In genomic region chr5:43231977-43232376, GRCh38 we compare ENCODE assay signal across 10 cellular contexts. TPM values are rescaled to one million over a fixed set of nuclear protein-coding genes. Genes with fewer than 3 reads are reported as not detected.
A peak's percentile ranks its signal among the peaks of the same experiment; 100 is the strongest.
DNase-seq lines count a peak whose midpoint lies in the region; ATAC-seq and TF ChIP-seq lines count a peak whose summit lies in the region.
"Had no signal": no experiment of that assay in that cellular context is flagged by ENCODE, and none has a peak within 500 bp of the region (broad histone marks: within the 10 kb centered on the region; RNA-seq: fewer than 3 reads in every experiment).

No MANE protein-coding gene starts in this region.

- intact Hi-C loops in activated naive CD4-positive, alpha-beta T cell treated with anti-CD3 and anti-CD28 coated beads for 36 hours (cut with micrococcal nuclease): loop anchor here (1.0 to 2.0 kb wide), 3 partner anchors 121 to 251 kb away; partner anchors contain the start of gene TMEM267
- intact Hi-C loops in CD14-positive monocyte (cut with micrococcal nuclease): no loop called here

- H3K4me3 Mint-ChIP-seq in activated naive CD4-positive, alpha-beta T cell treated with anti-CD3 and anti-CD28 coated beads for 36 hours: no peak overlapping the region
- no peak overlapping the region for H3K4me3 Mint-ChIP-seq in activated naive CD4-positive, alpha-beta T cell treated with anti-CD3 and anti-CD28 coated beads, Interleukin-2, amount 10 ng/mL, durations not matched to agents 7 days and 5 days
- H3K4me3 Mint-ChIP-seq in CD14-positive monocyte: no peak overlapping the region
- H3K4me3 Mint-ChIP-seq: neural crest cell; stimulated activated naive CD8-positive, alpha-beta T cell treated with anti-CD3 and anti-CD28 coated beads, Interleukin-15, Interleukin-2, amounts not matched to agents 100 ng/mL and 50 ng/mL, for 24 hours had no signal

- no peak for TF ChIP-seq CTCF in NB4 (IDR thresholded peaks at IDR 0.05; ENCODE audit: low read depth, low read length)
- TF ChIP-seq CTCF in choroid plexus epithelial cell (conservative IDR thresholded peaks at IDR 0.05; ENCODE audit: low read depth, low read length): peak; percentile 46
- TF ChIP-seq CTCF in CD14-positive monocyte (IDR thresholded peaks at IDR 0.05): no peak

- no peak for ATAC-seq in stimulated activated naive CD8-positive, alpha-beta T cell treated with anti-CD3 and anti-CD28 coated beads, Interleukin-15, Interleukin-2, amounts not matched to agents 100 U/mL and 50 U/mL, for 24 hours

- no peaks in the 10 kb centered on the region for H3K36me3 Mint-ChIP-seq in activated naive CD4-positive, alpha-beta T cell treated with anti-CD3 and anti-CD28 coated beads for 36 hours (ENCODE audit: low read depth)
- H3K36me3 Mint-ChIP-seq in activated naive CD4-positive, alpha-beta T cell treated with anti-CD3 and anti-CD28 coated beads, Interleukin-2, amount 10 ng/mL, durations not matched to agents 7 days and 5 days: no peaks in the 10 kb centered on the region
- no peaks in the 10 kb centered on the region for H3K36me3 Mint-ChIP-seq in CD14-positive monocyte

- CTCF ChIA-PET in activated naive CD4-positive, alpha-beta T cell treated with anti-CD3 and anti-CD28 coated beads for 36 hours (lab: Charles Lee): interaction anchor here (1.4 to 3.7 kb wide), 3 partner anchors 16 to 158 kb away, joined by 3 to 24 read pairs (median 4); no protein-coding TSS in a partner anchor
- CTCF ChIA-PET in activated naive CD4-positive, alpha-beta T cell treated with anti-CD3 and anti-CD28 coated beads, Interleukin-2, amount 10 ng/mL, durations not matched to agents 7 days and 5 days (lab: Charles Lee): interaction anchor here (1.2 kb wide), 2 partner anchors 158 to 252 kb away, joined by 3 to 7 read pairs; partner anchors contain the start of gene TMEM267

- TF ChIP-seq POLR2A in NB4 (IDR thresholded peaks at IDR 0.05; ENCODE audit: extremely low read depth, insufficient read length): no peak

- H3K27me3 Mint-ChIP-seq in activated naive CD4-positive, alpha-beta T cell treated with anti-CD3 and anti-CD28 coated beads for 36 hours (ENCODE audit: low read depth): no peaks in the 10 kb centered on the region
- H3K27me3 Mint-ChIP-seq in activated naive CD4-positive, alpha-beta T cell treated with anti-CD3 and anti-CD28 coated beads, Interleukin-2, amount 10 ng/mL, durations not matched to agents 7 days and 5 days: peaks cover 3% of the 10 kb centered on the region
- peaks cover 0 to 6% (median 2%) of the 10 kb centered on the region in 3 donors for H3K27me3 Mint-ChIP-seq in CD14-positive monocyte (ENCODE audit: low read depth in 3 of 3)
- H3K27me3 Mint-ChIP-seq: stimulated activated naive CD8-positive, alpha-beta T cell treated with anti-CD3 and anti-CD28 coated beads, Interleukin-15, Interleukin-2, amounts not matched to agents 100 ng/mL and 50 ng/mL, for 24 hours had no signal

- DNase-seq in activated naive CD4-positive, alpha-beta T cell treated with anti-CD3 and anti-CD28 coated beads for 36 hours: peak; percentile 67
- no peak for DNase-seq in activated naive CD4-positive, alpha-beta T cell treated with anti-CD3 and anti-CD28 coated beads, Interleukin-2, amount 10 ng/mL, durations not matched to agents 7 days and 5 days
- DNase-seq in NB4 (ENCODE audit: low read depth): peak; percentile 24
- peak; percentile 17 for DNase-seq in choroid plexus epithelial cell (ENCODE audit: low read depth)
- peak; percentile 30 for DNase-seq in stimulated activated naive CD8-positive, alpha-beta T cell treated with anti-CD3 and anti-CD28 coated beads, Interleukin-15, Interleukin-2, amounts not matched to agents 100 U/mL and 50 U/mL, for 24 hours
- DNase-seq in CD14-positive monocyte (ENCODE audit: low spot score): no peak
- DNase-seq in NCI-H187 treated with DMSO at 0.1 percent for 48 hours (lab: John Stamatoyannopoulos, UW): no peak
- DNase-seq in hippocampal formation (lab: John Stamatoyannopoulos, UW): no peak

- H3K4me1 Mint-ChIP-seq in activated naive CD4-positive, alpha-beta T cell treated with anti-CD3 and anti-CD28 coated beads for 36 hours (ENCODE audit: low read depth): peaks cover 5% of the 10 kb centered on the region
- peaks cover 6% of the 10 kb centered on the region for H3K4me1 Mint-ChIP-seq in activated naive CD4-positive, alpha-beta T cell treated with anti-CD3 and anti-CD28 coated beads, Interleukin-2, amount 10 ng/mL, durations not matched to agents 7 days and 5 days
- no peaks in the 10 kb centered on the region for H3K4me1 Mint-ChIP-seq in CD14-positive monocyte
- H3K4me1 Mint-ChIP-seq: neural crest cell had no signal

- H3K27ac Mint-ChIP-seq in activated naive CD4-positive, alpha-beta T cell treated with anti-CD3 and anti-CD28 coated beads for 36 hours: no peak overlapping the region
- no peak overlapping the region for H3K27ac Mint-ChIP-seq in activated naive CD4-positive, alpha-beta T cell treated with anti-CD3 and anti-CD28 coated beads, Interleukin-2, amount 10 ng/mL, durations not matched to agents 7 days and 5 days
- no peak overlapping the region for H3K27ac Mint-ChIP-seq in CD14-positive monocyte
- H3K27ac Mint-ChIP-seq: stimulated activated naive CD8-positive, alpha-beta T cell treated with anti-CD3 and anti-CD28 coated beads, Interleukin-15, Interleukin-2, amounts not matched to agents 100 ng/mL and 50 ng/mL, for 24 hours had no signal

- no peaks in the 10 kb centered on the region for H3K9me3 Mint-ChIP-seq in activated naive CD4-positive, alpha-beta T cell treated with anti-CD3 and anti-CD28 coated beads for 36 hours
- no peaks in the 10 kb centered on the region for H3K9me3 Mint-ChIP-seq in activated naive CD4-positive, alpha-beta T cell treated with anti-CD3 and anti-CD28 coated beads, Interleukin-2, amount 10 ng/mL, durations not matched to agents 7 days and 5 days
- H3K9me3 Mint-ChIP-seq in CD14-positive monocyte: no peaks in the 10 kb centered on the region
- H3K9me3 Mint-ChIP-seq: neural crest cell; stimulated activated naive CD8-positive, alpha-beta T cell treated with anti-CD3 and anti-CD28 coated beads, Interleukin-15, Interleukin-2, amounts not matched to agents 100 ng/mL and 50 ng/mL, for 24 hours had no signal

- H3K4me3 ChIP-seq in NB4 (ENCODE audit: low read depth, low read length) (no peak overlapping the region), choroid plexus epithelial cell (ENCODE audit: low read depth, low read length) (no peak overlapping the region)

RNA-seq across cellular contexts. Expression of gene NIM1K, which starts 40.0 kb away (rescaled TPM):
- under 1 TPM; 0.54 to 0.57 TPM for total RNA-seq in activated naive CD4-positive, alpha-beta T cell treated with anti-CD3 and anti-CD28 coated beads for 36 hours
- not detected for polyA plus RNA-seq in CD14-positive monocyte

Comparison
In these comparisons a context has a peak if more than half of its experiments do, and no peak if none do; other contexts are left out.
1. DNase-seq: peak in activated naive CD4-positive, alpha-beta T cell treated with anti-CD3 and anti-CD28 coated beads for 36 hours (single experiment), NB4 (single experiment), choroid plexus epithelial cell (single experiment) and stimulated activated naive CD8-positive, alpha-beta T cell treated with anti-CD3 and anti-CD28 coated beads, Interleukin-15, Interleukin-2, amounts not matched to agents 100 U/mL and 50 U/mL, for 24 hours (single experiment); none in activated naive CD4-positive, alpha-beta T cell treated with anti-CD3 and anti-CD28 coated beads, Interleukin-2, amount 10 ng/mL, durations not matched to agents 7 days and 5 days (single experiment), CD14-positive monocyte (single experiment), NCI-H187 treated with DMSO at 0.1 percent for 48 hours (single experiment) and hippocampal formation (0 of 2).